Comparison of ENCODE assay signal across 8 cellular contexts in the genomic region with DNA sequence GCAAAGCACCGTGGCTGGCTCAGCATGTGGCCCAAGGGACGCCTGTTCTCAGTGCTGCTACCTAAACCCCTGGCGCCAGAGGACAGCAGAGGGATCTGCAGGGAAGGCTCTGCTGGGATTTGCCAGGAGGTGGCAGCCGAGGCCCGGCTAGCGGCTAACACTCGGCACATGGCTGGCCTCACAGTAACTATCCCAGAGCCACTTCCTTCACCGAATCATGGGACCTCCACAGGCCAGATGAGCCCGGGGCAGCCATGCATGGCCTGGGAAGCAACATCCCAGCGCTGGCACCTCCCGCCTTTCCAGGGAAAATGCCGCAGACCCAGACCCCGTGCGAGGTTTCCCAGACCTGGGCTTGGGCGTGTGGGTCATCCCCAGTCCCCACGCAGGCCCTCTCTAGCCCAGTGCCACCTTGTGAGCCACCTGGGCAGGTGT. TPM values are rescaled to one million over a fixed set of nuclear protein-coding genes. Genes with fewer than 3 reads are reported as not detected.
A peak's percentile ranks its signal among the peaks of the same experiment; 100 is the strongest.
DNase-seq lines count a peak whose midpoint lies in the region; ATAC-seq, FAIRE-seq and TF ChIP-seq lines count a peak whose summit lies in the region.

No MANE protein-coding gene starts in this region.

- ATAC-seq in HG03565 (IDR thresholded peaks at IDR 0.05; ENCODE audit: unreplicated experiment) (peak; percentile 81), heart left ventricle (peak; percentile 91 to 98 (median 94))

- peaks cover 0 to 12% (median 0%) of the 10 kb centered on the region in 11 experiments; a peak in 9 of 22 replicates for H3K27me3 ChIP-seq in BLaER1 treated with 17β-estradiol and CSF1 and Interleukin-3, amounts not matched to agents 10 nM and 100 nM
- H3K27me3 ChIP-seq in adrenal gland (no peaks in the 10 kb centered on the region), heart left ventricle (no peaks in the 10 kb centered on the region)

- H3K27ac ChIP-seq in BLaER1 treated with 17β-estradiol and CSF1 and Interleukin-3, amounts not matched to agents 10 nM and 100 nM: no peak overlapping the region
- H3K27ac ChIP-seq in adrenal gland (no peak overlapping the region), heart left ventricle (no peak overlapping the region)

- WGBS in adrenal gland, 4 donors: 30 to 70% (median 42%) methylated on average over 4 to 16 of the region's 16 CpGs
- WGBS in heart left ventricle, 4 donors: 37 to 67% (median 40%) methylated on average over 3 to 16 of the region's 16 CpGs

- H3K4me2 ChIP-seq in BLaER1 treated with 17β-estradiol and CSF1 and Interleukin-3, amounts not matched to agents 10 nM and 100 nM: peak overlapping the region in 7 of 11 experiments; percentile 10 to 48 (median 33); a peak in 8 of 22 replicates

- TF ChIP-seq POLR2A in adrenal gland (IDR thresholded peaks at IDR 0.05): no peak
- TF ChIP-seq POLR2A in heart left ventricle (IDR thresholded peaks at IDR 0.05): no peak

- H3K36me3 ChIP-seq in BLaER1 treated with 17β-estradiol and CSF1 and Interleukin-3, amounts not matched to agents 10 nM and 100 nM: peaks cover 0 to under 1% (median 0%) of the 10 kb centered on the region in 11 experiments; a peak in 3 of 22 replicates
- no peaks in the 10 kb centered on the region for H3K36me3 ChIP-seq in adrenal gland (replicated peaks in 1 of 2)
- H3K36me3 ChIP-seq in heart left ventricle: no peaks in the 10 kb centered on the region

- peak; percentile 88 for FAIRE-seq in GM19239 (lab: Jason Lieb, UNC)

- TF ChIP-seq CTCF in adrenal gland (IDR thresholded peaks at IDR 0.05) (peak; percentile 91 to 99 (median 99)), heart left ventricle (IDR thresholded peaks at IDR 0.05) (peak; percentile 86 to 96 (median 91))

- H3K4me3 ChIP-seq in BLaER1 treated with 17β-estradiol and CSF1 and Interleukin-3, amounts not matched to agents 10 nM and 100 nM: no peak overlapping the region
- H3K4me3 ChIP-seq in adrenal gland (no peak overlapping the region), heart left ventricle (no peak overlapping the region)

- intact Hi-C loops in adrenal gland (cut with DNase I) (loop anchor here (5.0 kb wide), 2 partner anchors 129 to 229 kb away; no protein-coding TSS in a partner anchor), heart left ventricle (cut with DNase I) (loop anchor here (1.0 to 10.0 kb wide), 11 partner anchors 84 to 422 kb away; partner anchors contain the start of gene STK32C (in 1 of the 10))

- peak; percentile 92 for DNase-seq in GM19239 (ENCODE audit: insufficient read length, low spot score)
- peak; percentile 79 for DNase-seq in SKM-1 (lab: John Stamatoyannopoulos, UW; ENCODE audit: unreplicated experiment)
- peak; percentile 78 to 92 (median 88) for DNase-seq in adrenal gland
- DNase-seq in heart left ventricle: peak; percentile 80 to 89 (median 83)
- peak; percentile 33 for DNase-seq in pulmonary artery endothelial cell (ENCODE audit: low read depth, low spot score)
- DNase-seq in NCI-H510A treated with DMSO at 0.1 percent for 48 hours (lab: John Stamatoyannopoulos, UW): no peak

- H3K9ac ChIP-seq in BLaER1 treated with 17β-estradiol and CSF1 and Interleukin-3, amounts not matched to agents 10 nM and 100 nM: no peak overlapping the region

- peaks cover 0 to 38% (median 0%) of the 10 kb centered on the region in 11 experiments; a peak in 7 of 22 replicates for H4K20me1 ChIP-seq in BLaER1 treated with 17β-estradiol and CSF1 and Interleukin-3, amounts not matched to agents 10 nM and 100 nM

- peaks cover 17 to 42% (median 32%) of the 10 kb centered on the region in 10 experiments for H3K4me1 ChIP-seq in BLaER1 treated with 17β-estradiol and CSF1 and Interleukin-3, amounts not matched to agents 10 nM and 100 nM
- H3K4me1 ChIP-seq in adrenal gland (replicated peaks in 1 of 2): no peaks in the 10 kb centered on the region
- H3K4me1 ChIP-seq in heart left ventricle: peaks cover 0 to 34% (median 0%) of the 10 kb centered on the region in 12 donors

- H3K9me3 ChIP-seq in BLaER1 treated with 17β-estradiol and CSF1 and Interleukin-3, amounts not matched to agents 10 nM and 100 nM (replicated peaks in 1 of 11): peaks cover 7 to 26% (median 15%) of the 10 kb centered on the region in 11 experiments; a peak in 21 of 22 replicates
- no peaks in the 10 kb centered on the region for H3K9me3 ChIP-seq in adrenal gland (replicated peaks in 1 of 3)
- H3K9me3 ChIP-seq in heart left ventricle: no peaks in the 10 kb centered on the region

RNA-seq across cellular contexts. Expression of gene DPYSL4, which starts 36.4 kb away (rescaled TPM):
- total RNA-seq in adrenal gland: 1 to 10 TPM in 7 of 8 donors, under 1 TPM in 1; 0.42 to 5.6 (median 3.2) TPM
- 1 to 10 TPM in 2 of 3 donors, under 1 TPM in 1; 0.99 to 7.6 (median 5.7) TPM for polyA plus RNA-seq in adrenal gland
- total RNA-seq in heart left ventricle: 100 to 1,000 TPM in 1 of 9 donors, 10 to 100 TPM in 8; 13.2 to 127 (median 45.9) TPM
- polyA plus RNA-seq in heart left ventricle: 10 to 100 TPM in 1 of 2 donors, 1 to 10 TPM in 1; 4.0 to 33.1 TPM
- 10.5 and 14.1 TPM in 2 replicates for total RNA-seq in pulmonary artery endothelial cell
